30 cellular contexts compared by ENCODE assay signal in the genomic region with DNA sequence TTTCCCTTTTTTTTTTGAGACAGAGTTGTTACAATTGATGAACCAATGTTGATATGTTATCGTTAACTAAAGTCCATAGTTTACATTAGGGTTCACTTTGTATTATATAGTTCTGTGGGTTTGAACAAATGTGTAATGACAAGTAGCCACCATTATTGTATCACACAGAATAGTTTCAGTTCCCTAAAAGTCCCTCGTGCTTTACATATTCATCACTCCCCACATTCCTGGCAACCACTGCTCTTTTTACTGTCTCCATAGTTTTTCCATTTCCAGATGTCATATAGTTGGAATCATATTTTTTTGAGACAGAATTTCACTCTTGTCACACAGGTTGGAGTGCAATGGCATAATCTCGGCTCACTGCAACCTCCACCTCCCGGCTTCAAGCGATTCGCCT. TPM values are rescaled to one million over a fixed set of nuclear protein-coding genes. Genes with fewer than 3 reads are reported as not detected.
DNase-seq lines count a peak whose midpoint lies in the region; ATAC-seq and TF ChIP-seq lines count a peak whose summit lies in the region.
"Had no signal": no experiment of that assay in that cellular context is flagged by ENCODE, and none has a peak within 500 bp of the region (broad histone marks: within the 10 kb centered on the region; RNA-seq: fewer than 3 reads in every experiment).

No MANE protein-coding gene starts in this region.

- peak; percentile 4 for DNase-seq in activated CD8-positive, alpha-beta memory T cell treated with anti-CD3 and anti-CD28 coated beads, Interleukin-2, amount 10 ng/mL, durations not matched to agents 7 days and 5 days
- DNase-seq in activated CD8-positive, alpha-beta memory T cell treated with anti-CD3 and anti-CD28 coated beads for 24 hours = no peak
- DNase-seq in MM.1S (no peak), SIG-M5 (lab: John Stamatoyannopoulos, UW) (peak; percentile 11), upper lobe of right lung (no peak), NCI-H1105 (lab: John Stamatoyannopoulos, UW) (no peak)
- DNase-seq in activated CD4-positive, alpha-beta T cell treated with anti-CD3 and anti-CD28 coated beads for 1 hour = no peak
- DNase-seq: activated CD4-positive, alpha-beta T cell treated with anti-CD3 and anti-CD28 coated beads for 36 hours; activated T-cell treated with anti-CD3 and anti-CD28 coated beads, Interleukin-2, amount 50 U/mL, for 24 hours; AML-193; CD8-positive, alpha-beta T cell; DMS153; foreskin melanocyte; GOT3; KBM-7; MG63; NCI-H1694; NCI-H2171; NCI-H524; stimulated activated CD4-positive, alpha-beta T cell treated with anti-CD3 and anti-CD28 coated beads, Interleukin-2, amount 100 ng/mL, for 24 hours; T-helper 2 cell; transverse colon had no signal

- CTCF ChIA-PET in activated CD8-positive, alpha-beta memory T cell treated with anti-CD3 and anti-CD28 coated beads, Interleukin-2, amount 10 ng/mL, durations not matched to agents 7 days and 5 days (lab: Charles Lee) = interaction anchor here (1.1 kb wide), 1 partner anchor 22 kb away, joined by 3 read pairs; no protein-coding TSS in a partner anchor

- TF ChIP-seq CTCF in MM.1S (IDR thresholded peaks at IDR 0.05; ENCODE audit: low read length) = no peak
- no peak for TF ChIP-seq CTCF in upper lobe of right lung (IDR thresholded peaks at IDR 0.05)

- no peak overlapping the region for H3K4me3 Mint-ChIP-seq in activated CD8-positive, alpha-beta memory T cell treated with anti-CD3 and anti-CD28 coated beads, Interleukin-2, amount 10 ng/mL, durations not matched to agents 7 days and 5 days
- H3K4me3 Mint-ChIP-seq: activated CD4-positive, alpha-beta T cell treated with anti-CD3 and anti-CD28 coated beads for 36 hours; activated T-cell treated with anti-CD3 and anti-CD28 coated beads, Interleukin-2, amount 50 U/mL, for 24 hours; CD8-positive, alpha-beta T cell; central memory CD8-positive, alpha-beta T cell; dendritic cell treated with granulocyte-macrophage colony-stimulating factor and Interleukin-4, amounts not matched to agents 40 ng/mL and 50 ng/mL, for 4 days had no signal

- H2AFZ ChIP-seq in MM.1S (ENCODE audit: low read length) = no peak overlapping the region

- ATAC-seq in activated CD8-positive, alpha-beta memory T cell treated with anti-CD3 and anti-CD28 coated beads, Interleukin-2, amount 10 ng/mL, durations not matched to agents 7 days and 5 days = no peak
- ATAC-seq in upper lobe of right lung (peak; percentile 40), HG02884 (IDR thresholded peaks at IDR 0.05; ENCODE audit: unreplicated experiment) (no peak)
- ATAC-seq: activated CD4-positive, alpha-beta T cell treated with anti-CD3 and anti-CD28 coated beads for 36 hours; CD8-positive, alpha-beta T cell had no signal

- H3K27ac ChIP-seq in MM.1S (ENCODE audit: low read length) (no peak overlapping the region), upper lobe of right lung (no peak overlapping the region)
- H3K27ac ChIP-seq: esophagus muscularis mucosa, right atrium auricular region, SK-N-MC, transverse colon had no signal

- H3K9me3 ChIP-seq in MM.1S (replicated peaks; ENCODE audit: insufficient read depth, low read length) (no peaks in the 10 kb centered on the region), upper lobe of right lung (no peaks in the 10 kb centered on the region)
- H3K9me3 ChIP-seq: esophagus muscularis mucosa, MG63, right atrium auricular region, transverse colon had no signal

- no peaks in the 10 kb centered on the region for H3F3A ChIP-seq in MM.1S (ENCODE audit: insufficient read depth, low read length)

- no peaks in the 10 kb centered on the region for H4K20me1 ChIP-seq in MM.1S (ENCODE audit: insufficient read depth, low read length)

- H3K4me1 ChIP-seq in MM.1S (ENCODE audit: low read length) (no peaks in the 10 kb centered on the region), upper lobe of right lung (no peaks in the 10 kb centered on the region)
- H3K4me1 ChIP-seq: esophagus muscularis mucosa, right atrium auricular region, transverse colon had no signal

- no peak overlapping the region for H3K27ac Mint-ChIP-seq in activated CD8-positive, alpha-beta memory T cell treated with anti-CD3 and anti-CD28 coated beads, Interleukin-2, amount 10 ng/mL, durations not matched to agents 7 days and 5 days
- H3K27ac Mint-ChIP-seq: activated CD4-positive, alpha-beta T cell treated with anti-CD3 and anti-CD28 coated beads for 36 hours; activated T-cell treated with anti-CD3 and anti-CD28 coated beads, Interleukin-2, amount 50 U/mL, for 24 hours; CD8-positive, alpha-beta T cell; dendritic cell treated with granulocyte-macrophage colony-stimulating factor and Interleukin-4, amounts not matched to agents 40 ng/mL and 50 ng/mL, for 4 days had no signal

- H3K4me3 ChIP-seq in MM.1S (ENCODE audit: low read length) (no peak overlapping the region), upper lobe of right lung (no peak overlapping the region)
- H3K4me3 ChIP-seq: esophagus muscularis mucosa, MG63, right atrium auricular region, SK-N-MC, smooth muscle cell, transverse colon had no signal

- no peak overlapping the region for H3K9ac ChIP-seq in MM.1S (ENCODE audit: low read length)

- H3K27me3 ChIP-seq in MM.1S (replicated peaks; ENCODE audit: insufficient read depth, low read length) (no peaks in the 10 kb centered on the region), upper lobe of right lung (no peaks in the 10 kb centered on the region)
- H3K27me3 ChIP-seq: esophagus muscularis mucosa, MG63, right atrium auricular region, transverse colon had no signal

- H3K27me3 Mint-ChIP-seq in activated CD8-positive, alpha-beta memory T cell treated with anti-CD3 and anti-CD28 coated beads, Interleukin-2, amount 10 ng/mL, durations not matched to agents 7 days and 5 days = no peaks in the 10 kb centered on the region
- H3K27me3 Mint-ChIP-seq: activated CD4-positive, alpha-beta T cell treated with anti-CD3 and anti-CD28 coated beads for 36 hours; activated T-cell treated with anti-CD3 and anti-CD28 coated beads, Interleukin-2, amount 50 U/mL, for 24 hours; central memory CD8-positive, alpha-beta T cell had no signal

- H3K4me2 ChIP-seq in MM.1S (ENCODE audit: low read depth, low read length) = peak overlapping the region; percentile 15; the same call in 1 of the 2 replicates
- H3K4me2 ChIP-seq: smooth muscle cell had no signal

- no peaks in the 10 kb centered on the region for H3K9me2 ChIP-seq in MM.1S (replicated peaks; ENCODE audit: insufficient read depth, low read length)

- intact Hi-C loops in upper lobe of right lung (cut with DNase I) = no loop called here

- no peaks in the 10 kb centered on the region for H3K36me3 Mint-ChIP-seq in activated CD8-positive, alpha-beta memory T cell treated with anti-CD3 and anti-CD28 coated beads, Interleukin-2, amount 10 ng/mL, durations not matched to agents 7 days and 5 days
- H3K36me3 Mint-ChIP-seq: CD8-positive, alpha-beta T cell had no signal

- H3K4me1 Mint-ChIP-seq in activated CD8-positive, alpha-beta memory T cell treated with anti-CD3 and anti-CD28 coated beads, Interleukin-2, amount 10 ng/mL, durations not matched to agents 7 days and 5 days = no peaks in the 10 kb centered on the region
- H3K4me1 Mint-ChIP-seq: activated CD4-positive, alpha-beta T cell treated with anti-CD3 and anti-CD28 coated beads for 36 hours; central memory CD8-positive, alpha-beta T cell had no signal

- H3K9me3 Mint-ChIP-seq in activated CD8-positive, alpha-beta memory T cell treated with anti-CD3 and anti-CD28 coated beads, Interleukin-2, amount 10 ng/mL, durations not matched to agents 7 days and 5 days (ENCODE audit: low read depth) = no peaks in the 10 kb centered on the region
- H3K9me3 Mint-ChIP-seq: activated T-cell treated with anti-CD3 and anti-CD28 coated beads, Interleukin-2, amount 50 U/mL, for 24 hours; CD8-positive, alpha-beta T cell; central memory CD8-positive, alpha-beta T cell; dendritic cell treated with granulocyte-macrophage colony-stimulating factor and Interleukin-4, amounts not matched to agents 40 ng/mL and 50 ng/mL, for 4 days had no signal

- no peaks in the 10 kb centered on the region for H3K79me2 ChIP-seq in MM.1S (ENCODE audit: low read length)

- H3K36me3 ChIP-seq in MM.1S (replicated peaks; ENCODE audit: insufficient read depth, low read length) = no peaks in the 10 kb centered on the region
- H3K36me3 ChIP-seq in upper lobe of right lung = no peaks in the 10 kb centered on the region
- H3K36me3 ChIP-seq: esophagus muscularis mucosa, MG63, right atrium auricular region, transverse colon had no signal

RNA-seq across cellular contexts. Expression of a gene that starts 12.5 kb away (rescaled TPM):
- total RNA-seq in activated CD8-positive, alpha-beta memory T cell treated with anti-CD3 and anti-CD28 coated beads, Interleukin-2, amount 10 ng/mL, durations not matched to agents 7 days and 5 days = 1 to 10 TPM; 2.9 to 4.5 TPM
- 67.4 TPM for total RNA-seq in upper lobe of right lung
- total RNA-seq: lung microvascular endothelial cell had no signal

RNA-seq across cellular contexts. Expression of a gene that starts 23.5 kb away (rescaled TPM):
- total RNA-seq in activated CD8-positive, alpha-beta memory T cell treated with anti-CD3 and anti-CD28 coated beads, Interleukin-2, amount 10 ng/mL, durations not matched to agents 7 days and 5 days = 10 to 100 TPM; 62.9 to 65.3 TPM
- 9.3 TPM for total RNA-seq in upper lobe of right lung

RNA-seq across cellular contexts. Expression of a gene that starts 50.5 kb away (rescaled TPM):
- total RNA-seq in activated CD8-positive, alpha-beta memory T cell treated with anti-CD3 and anti-CD28 coated beads, Interleukin-2, amount 10 ng/mL, durations not matched to agents 7 days and 5 days = 100 to 1,000 TPM; 723 to 803 TPM
- total RNA-seq in upper lobe of right lung = 665 TPM

Comparison
In these comparisons a context has a peak if more than half of its experiments do, and no peak if none do; other contexts are left out.
1. DNase-seq: peak in activated CD8-positive, alpha-beta memory T cell treated with anti-CD3 and anti-CD28 coated beads, Interleukin-2, amount 10 ng/mL, durations not matched to agents 7 days and 5 days (single experiment) and SIG-M5 (single experiment); none in activated CD8-positive, alpha-beta memory T cell treated with anti-CD3 and anti-CD28 coated beads for 24 hours (single experiment), MM.1S (single experiment), upper lobe of right lung (single experiment), activated CD4-positive, alpha-beta T cell treated with anti-CD3 and anti-CD28 coated beads for 1 hour (single experiment) and NCI-H1105 (single experiment).
2. RNA of a gene that starts 12.5 kb away (total RNA-seq): 67.4 TPM in upper lobe of right lung (single experiment); 2.9 to 4.5 TPM in activated CD8-positive, alpha-beta memory T cell treated with anti-CD3 and anti-CD28 coated beads, Interleukin-2, amount 10 ng/mL, durations not matched to agents 7 days and 5 days; every median in the first group is over 10 times any median in the second.